Comparison of ENCODE assay signal across 11 cellular contexts in the genomic region with DNA sequence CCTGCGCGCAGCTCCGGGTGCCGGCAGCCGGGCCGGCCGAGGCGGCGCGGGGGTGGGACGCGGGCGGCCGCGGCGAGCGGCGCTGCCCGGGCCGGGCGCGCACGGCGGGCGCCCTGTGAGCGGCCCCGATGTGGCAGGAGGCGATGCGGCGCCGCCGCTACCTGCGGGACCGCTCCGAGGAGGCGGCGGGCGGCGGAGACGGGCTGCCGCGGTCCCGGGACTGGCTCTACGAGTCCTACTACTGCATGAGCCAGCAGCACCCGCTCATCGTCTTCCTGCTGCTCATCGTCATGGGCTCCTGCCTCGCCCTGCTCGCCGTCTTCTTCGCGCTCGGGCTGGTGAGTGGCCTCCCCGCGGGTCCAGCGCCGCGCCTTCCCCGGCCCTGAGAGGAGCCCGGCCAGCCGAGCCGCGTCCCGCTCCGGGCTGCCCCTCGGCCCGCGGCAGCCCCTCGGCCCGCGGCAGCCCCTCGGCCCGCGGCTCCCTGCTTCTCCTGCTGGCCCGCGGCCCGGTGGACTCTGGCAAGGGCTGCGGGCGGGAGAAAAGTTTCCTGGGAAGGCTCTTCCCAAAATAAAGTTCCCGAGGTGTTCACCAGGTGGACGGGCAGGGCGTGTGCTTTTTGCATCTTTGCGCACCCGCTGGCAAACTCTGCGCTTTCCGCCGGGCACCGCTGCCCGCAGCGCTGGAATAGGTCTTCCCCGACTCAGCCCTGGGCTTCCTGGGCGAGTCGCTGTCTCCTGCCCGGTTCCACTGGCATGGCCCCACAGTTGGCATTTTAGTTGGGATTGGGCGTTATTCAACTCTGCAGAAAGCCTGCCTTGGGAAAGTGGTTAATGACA. TPM values are rescaled to one million over a fixed set of nuclear protein-coding genes. Genes with fewer than 3 reads are reported as not detected.
DNase-seq lines count a peak whose midpoint lies in the region; ATAC-seq, FAIRE-seq and TF ChIP-seq lines count a peak whose summit lies in the region.
"Had no signal": no experiment of that assay in that cellular context is flagged by ENCODE, and none has a peak within 500 bp of the region (broad histone marks: within the 10 kb centered on the region; RNA-seq: fewer than 3 reads in every experiment).

No MANE protein-coding gene starts in this region.

- no peak overlapping the region for H3K23ac ChIP-seq in mesenchymal stem cell (ENCODE audit: low read length in 2 of 2)

- no peak overlapping the region for H2BK5ac ChIP-seq in mesenchymal stem cell (ENCODE audit: low read depth, low read length, poor library complexity, severe bottlenecking)

- no peak overlapping the region for H2BK120ac ChIP-seq in mesenchymal stem cell (ENCODE audit: low read depth, low read length)

- no peak for TF ChIP-seq POLR2A in heart left ventricle (IDR thresholded peaks at IDR 0.05)

- no peak overlapping the region for H2BK15ac ChIP-seq in mesenchymal stem cell (ENCODE audit: low read depth, poor library complexity, severe bottlenecking)

- peaks cover 31% of the 10 kb centered on the region for H3K27me3 Mint-ChIP-seq in chondrocyte (ENCODE audit: low read depth)

- TF ChIP-seq CTCF in heart left ventricle (IDR thresholded peaks at IDR 0.05) (no peak), chondrocyte (IDR thresholded peaks at IDR 0.05) (no peak)

- no peaks in the 10 kb centered on the region for H3K36me3 ChIP-seq in heart left ventricle
- no peaks in the 10 kb centered on the region for H3K36me3 ChIP-seq in mesenchymal stem cell (ENCODE audit: control insufficient read depth in 1 of 2, insufficient read depth in 2 of 2, low read depth in 1 of 2, low read length in 2 of 2)

- H3K27ac ChIP-seq in heart left ventricle (peak overlapping the region in 1 of 12 donors; percentile 70), mesenchymal stem cell (ENCODE audit: low read length, poor library complexity, severe bottlenecking) (no peak overlapping the region)

- no peaks in the 10 kb centered on the region for H3K9me3 Mint-ChIP-seq in chondrocyte (ENCODE audit: low read depth)

- peak overlapping the region; percentile 53 for H3K4me3 Mint-ChIP-seq in chondrocyte (ENCODE audit: unreplicated experiment)

- no peak overlapping the region for H3K18ac ChIP-seq in mesenchymal stem cell (ENCODE audit: low read depth in 1 of 2, low read length in 2 of 2)

- H2AK5ac ChIP-seq in mesenchymal stem cell (ENCODE audit: low read length, severe bottlenecking) = no peak overlapping the region

- H3K4me1 ChIP-seq in heart left ventricle = peaks cover 0 to 21% (median 0%) of the 10 kb centered on the region in 12 donors
- peaks cover 17% of the 10 kb centered on the region for H3K4me1 ChIP-seq in mesenchymal stem cell (ENCODE audit: control insufficient read depth, insufficient read depth, low read depth, low read length)

- no peak overlapping the region for H3K27ac Mint-ChIP-seq in chondrocyte (ENCODE audit: unreplicated experiment)

- ATAC-seq in heart left ventricle (peak in 1 of 4 donors; percentile 17), Right ventricle myocardium inferior (no peak), GM21619 (IDR thresholded peaks at IDR 0.05; ENCODE audit: unreplicated experiment) (no peak), HG03175 (IDR thresholded peaks at IDR 0.05; ENCODE audit: unreplicated experiment) (no peak)

- intact Hi-C loops in heart left ventricle (cut with DNase I) = loop anchor here in 2 of 10 donors (5.0 to 10.0 kb wide), 2 partner anchors 461 to 632 kb away; no protein-coding TSS in a partner anchor
- intact Hi-C loops in Right ventricle myocardium inferior (cut with DNase I) = no loop called here

- H3K4me1 Mint-ChIP-seq in chondrocyte (ENCODE audit: low read depth) = peaks cover 6% of the 10 kb centered on the region

- H3K4me3 ChIP-seq in heart left ventricle (peak overlapping the region in 11 of 12 donors; percentile 16 to 60 (median 47)), mesenchymal stem cell (ENCODE audit: insufficient read depth in 1 of 2, low read depth in 1 of 2, low read length in 2 of 2) (peak overlapping the region; percentile 45 to 64)

- H2AFZ ChIP-seq in mesenchymal stem cell (ENCODE audit: low read depth, low read length) = no peak overlapping the region

- 1 to 2% (median 1%) methylated on average over 16 to 95 of the region's 95 CpGs for WGBS in heart left ventricle, 4 donors
- under 1% methylated on average over 58 of the region's 95 CpGs for WGBS in mesenchymal stem cell

- no peak overlapping the region for H3K14ac ChIP-seq in mesenchymal stem cell (ENCODE audit: low read length in 2 of 2)

- no peak overlapping the region for H3K4ac ChIP-seq in mesenchymal stem cell (ENCODE audit: low read depth in 1 of 2, low read length in 2 of 2)

- H3K4me2 ChIP-seq in mesenchymal stem cell (ENCODE audit: low read length, poor library complexity, severe bottlenecking) = peak overlapping the region; percentile 72

- no peak overlapping the region for H4K91ac ChIP-seq in mesenchymal stem cell (ENCODE audit: low read length)

- no peak for DNase-seq in heart left ventricle
- no peak for DNase-seq in Right ventricle myocardium inferior (ENCODE audit: missing footprints)
- no peak for DNase-seq in chondrocyte (ENCODE audit: low spot score)
- no peak for DNase-seq in mesenchymal stem cell
- peak; percentile 57 for DNase-seq in urothelium cell line (ENCODE audit: low spot score)
- no peak for DNase-seq in GF-D8 (lab: John Stamatoyannopoulos, UW)
- DNase-seq: DND-41; effector CD8-positive, alpha-beta T cell; SIG-M5 had no signal

- H3K27me3 ChIP-seq in heart left ventricle = peaks cover 6 to 68% (median 38%) of the 10 kb centered on the region in 9 donors
- H3K27me3 ChIP-seq in mesenchymal stem cell (ENCODE audit: control insufficient read depth in 1 of 2, insufficient read depth in 1 of 2, low read length in 2 of 2) = peaks cover 45% of the 10 kb centered on the region in 2 experiments

- no peak overlapping the region for H4K8ac ChIP-seq in mesenchymal stem cell (ENCODE audit: low read length)

- H2BK12ac ChIP-seq in mesenchymal stem cell (ENCODE audit: low read length in 2 of 2) = no peak overlapping the region

- no peak for FAIRE-seq in urothelium cell line (lab: Jason Lieb, UNC)

- H3K9me3 ChIP-seq in heart left ventricle (no peaks in the 10 kb centered on the region), mesenchymal stem cell (ENCODE audit: control insufficient read depth, low read length) (no peaks in the 10 kb centered on the region)

- peak overlapping the region; percentile 36 for H3K9ac ChIP-seq in mesenchymal stem cell (ENCODE audit: low read length)

- no peaks in the 10 kb centered on the region for H3K36me3 Mint-ChIP-seq in chondrocyte (ENCODE audit: low read depth)

- H3K79me1 ChIP-seq in mesenchymal stem cell (replicated peaks; ENCODE audit: low read length, poor library complexity, severe bottlenecking) = no peaks in the 10 kb centered on the region

RNA-seq across cellular contexts. Expression of gene ADCY2, which starts 0.4 kb away (rescaled TPM):
- total RNA-seq in heart left ventricle (under 1 TPM; 0.13 to 0.96 (median 0.34) TPM), Right ventricle myocardium inferior (0.19 TPM), chondrocyte (0.36 to 0.95 TPM in 2 of 3 replicates, not detected in the other)
- polyA plus RNA-seq in heart left ventricle = under 1 TPM; 0.04 to 0.11 TPM
- 0.04 TPM for polyA plus RNA-seq in mesenchymal stem cell (2013, experiment 1 of 2)
- 0.03 TPM for polyA plus RNA-seq in mesenchymal stem cell (2013, experiment 2 of 2)
